Comparison of ENCODE assay signal across 13 cellular contexts in genomic region chr20:2767768-2768631, GRCh38. TPM values are rescaled to one million over a fixed set of nuclear protein-coding genes. Genes with fewer than 3 reads are reported as not detected.
DNase-seq lines count a peak whose midpoint lies in the region; ATAC-seq, FAIRE-seq and TF ChIP-seq lines count a peak whose summit lies in the region.
"Had no signal": no experiment of that assay in that cellular context is flagged by ENCODE, and none has a peak within 500 bp of the region (broad histone marks: within the 10 kb centered on the region; RNA-seq: fewer than 3 reads in every experiment).

No MANE protein-coding gene starts in this region.

- FAIRE-seq in GM12892 (lab: Jason Lieb, UNC) (no peak), H54 (lab: Jason Lieb, UNC) (no peak)
- FAIRE-seq: G401.6, GM19239 had no signal

- TF ChIP-seq POLR2A in GM12892 (IDR thresholded peaks at IDR 0.05; ENCODE audit: low read depth, low read length), result no peak
- TF ChIP-seq POLR2A in H54 (IDR thresholded peaks at IDR 0.05; ENCODE audit: low read depth, low read length), result no peak

- ATAC-seq in SK-N-SH treated with all-trans-retinoic acid at 6 μM for 48 hours (peak; percentile 90), HG03432 (IDR thresholded peaks at IDR 0.05; ENCODE audit: unreplicated experiment) (no peak)

- H3K36me3 ChIP-seq in H7 (replicated peaks; ENCODE audit: control insufficient read depth, insufficient read depth, low read length), result no peaks in the 10 kb centered on the region
- H3K36me3 ChIP-seq: spleen had no signal

- H3K27me3 ChIP-seq in H7 (ENCODE audit: control insufficient read depth, insufficient read depth, low read length), result no peaks in the 10 kb centered on the region; the same call in none of the 2 replicates

- DNase-seq in H7 (peak; percentile 47), glomerular visceral epithelial cell (ENCODE audit: extremely low spot score) (peak; percentile 46), stromal cell of bone marrow (ENCODE audit: low read depth) (peak; percentile 44), GM12892 (ENCODE audit: insufficient read length) (no peak), H54 (ENCODE audit: insufficient read length, low spot score) (no peak)
- DNase-seq: activated gamma-delta T cell; effector CD4-positive, alpha-beta T cell; spleen; stimulated activated naive CD4-positive, alpha-beta T cell had no signal

- H3K4me3 ChIP-seq in H7 (ENCODE audit: insufficient read depth, low read depth, low read length), result no peak overlapping the region
- H3K4me3 ChIP-seq: spleen had no signal

TF ChIP-seq in SK-N-SH treated with all-trans-retinoic acid at 6 μM for 48 hours, 23 proteins besides CTCF, POLR2A, EP300 and RAD21:
- TF ChIP-seq PATZ1 (CRISPR knock-in tag; IDR thresholded peaks at IDR 0.05; ENCODE audit: borderline replicate concordance) (no peak), CREB5 (CRISPR knock-in tag; IDR thresholded peaks at IDR 0.05; ENCODE audit: low read depth) (no peak), ESRRG (CRISPR knock-in tag; IDR thresholded peaks at IDR 0.05) (no peak), SNAI2 (CRISPR knock-in tag; IDR thresholded peaks at IDR 0.05) (no peak), POU6F1 (CRISPR knock-in tag; IDR thresholded peaks at IDR 0.05; ENCODE audit: borderline replicate concordance, low read depth) (no peak), ZFP30 (CRISPR knock-in tag; IDR thresholded peaks at IDR 0.05) (no peak), ZNF565 (CRISPR knock-in tag; conservative IDR thresholded peaks at IDR 0.05; ENCODE audit: low read depth) (no peak)

RNA-seq across cellular contexts. Expression of gene CPXM1, which starts 32.4 kb away (rescaled TPM):
- 105 and 109 TPM in 2 replicates for total RNA-seq in H7 (2014; rRNA removed; shearing (Covaris generic))
- polyA plus RNA-seq in GM12892 (2012; ENCODE audit: missing spikeins), result 0.23 TPM

RNA-seq across cellular contexts. Expression of gene C20orf141, which starts 46.8 kb away (rescaled TPM):
- not detected in 2 replicates for total RNA-seq in H7 (2014; rRNA removed; shearing (Covaris generic))
- not detected for polyA plus RNA-seq in GM12892 (2012; ENCODE audit: missing spikeins)
- total RNA-seq: spleen had no signal
- polyA plus RNA-seq: spleen had no signal

RNA-seq across cellular contexts. Expression of gene TMEM239, which starts 48.2 kb away (rescaled TPM):
- not detected in 2 replicates for total RNA-seq in H7 (2014; rRNA removed; shearing (Covaris generic))
- polyA plus RNA-seq in GM12892 (2012; ENCODE audit: missing spikeins), result not detected
- total RNA-seq: spleen had no signal
- polyA plus RNA-seq: spleen had no signal

Comparison
In these comparisons a context has a peak if more than half of its experiments do, and no peak if none do; other contexts are left out.
1. DNase-seq: peak in H7 (single experiment), glomerular visceral epithelial cell (single experiment) and stromal cell of bone marrow (single experiment); none in GM12892 (single experiment) and H54 (single experiment).